10 cellular contexts compared by ENCODE assay signal in genomic region chr19:58379276-58379675, GRCh38. TPM values are rescaled to one million over a fixed set of nuclear protein-coding genes. Genes with fewer than 3 reads are reported as not detected.
DNase-seq lines count a peak whose midpoint lies in the region; ATAC-seq, FAIRE-seq and TF ChIP-seq lines count a peak whose summit lies in the region.
"Had no signal": no experiment of that assay in that cellular context is flagged by ENCODE, and none has a peak within 500 bp of the region (broad histone marks: within the 10 kb centered on the region; RNA-seq: fewer than 3 reads in every experiment).

No MANE protein-coding gene starts in this region.

- no peaks in the 10 kb centered on the region for H3K79me2 ChIP-seq in HepG2 (ENCODE audit: insufficient read depth, low read length)

- DNase-seq in right cardiac atrium: peak in 2 of 3 donors; percentile 38 to 48
- no peak for DNase-seq in Right ventricle myocardium superior
- no peak for DNase-seq in activated CD8-positive, alpha-beta T cell treated with anti-CD3 and anti-CD28 coated beads for 36 hours
- DNase-seq in HepG2 (ENCODE audit: low spot score): no peak
- DNase-seq in ureter (ENCODE audit: low spot score): peak; percentile 42
- no peak for DNase-seq in left lobe of liver (ENCODE audit: low spot score)
- DNase-seq: stimulated activated CD4-positive, alpha-beta T cell treated with anti-CD3 and anti-CD28 coated beads, Interleukin-15, amount 100 ng/mL, for 24 hours had no signal

- peaks cover 13% of the 10 kb centered on the region for H3K4me1 Mint-ChIP-seq in activated CD8-positive, alpha-beta T cell treated with anti-CD3 and anti-CD28 coated beads for 36 hours (ENCODE audit: low read depth)

- no peak for TF ChIP-seq RAD21 in HepG2 (CRISPR knock-in tag; IDR thresholded peaks at IDR 0.05)

- no peaks in the 10 kb centered on the region for H3K36me3 Mint-ChIP-seq in activated CD8-positive, alpha-beta T cell treated with anti-CD3 and anti-CD28 coated beads for 36 hours (ENCODE audit: low read depth)

- H3K36me3 ChIP-seq in HepG2 (replicated peaks in 1 of 2; ENCODE audit: control insufficient read depth in 1 of 2, insufficient read depth in 2 of 2, low read length in 2 of 2): no peaks in the 10 kb centered on the region

- H4K20me1 ChIP-seq in HepG2 (ENCODE audit: insufficient read depth, low read length): no peaks in the 10 kb centered on the region

- in situ Hi-C loops in HepG2 (cut with HindIII; ENCODE audit: extremely low pct_ligation_motif_present, low pct_unique_long_range_greater_than_20kb): no loop called here

- no TSS peak for BruUV-seq in HepG2 (replicated peaks; lab: Mats Ljungman, UMichigan)

- no peak for ATAC-seq in right cardiac atrium
- no peak for ATAC-seq in Right ventricle myocardium superior (ENCODE audit: poor library complexity)
- no peak for ATAC-seq in activated CD8-positive, alpha-beta T cell treated with anti-CD3 and anti-CD28 coated beads for 36 hours
- no peak for ATAC-seq in HepG2
- no peak for ATAC-seq in HG03108 (IDR thresholded peaks at IDR 0.05; ENCODE audit: unreplicated experiment)
- no peak for ATAC-seq in GM19452 (IDR thresholded peaks at IDR 0.05; ENCODE audit: unreplicated experiment)
- no peak for ATAC-seq in left lobe of liver

- no peaks in the 10 kb centered on the region for H3K27me3 ChIP-seq in right cardiac atrium (ENCODE audit: control insufficient read depth, insufficient read depth)
- H3K27me3 ChIP-seq in HepG2 (ENCODE audit: control insufficient read depth in 1 of 2, insufficient read depth in 2 of 2, low read length in 2 of 2): no peaks in the 10 kb centered on the region

- TF ChIP-seq EP300 in HepG2 (IDR thresholded peaks at IDR 0.05; ENCODE audit: low read depth in 2 of 2, low read length in 2 of 2) (no peak), HepG2 (CRISPR knock-in tag; IDR thresholded peaks at IDR 0.05; ENCODE audit: borderline replicate concordance) (no peak)

- no peaks in the 10 kb centered on the region for H3K9me3 Mint-ChIP-seq in activated CD8-positive, alpha-beta T cell treated with anti-CD3 and anti-CD28 coated beads for 36 hours

- H3K27ac ChIP-seq in right cardiac atrium (ENCODE audit: low read length) (no peak overlapping the region), HepG2 (ENCODE audit: extremely low read length, insufficient read depth, low read length) (no peak overlapping the region)

- no peaks in the 10 kb centered on the region for H3K27me3 Mint-ChIP-seq in activated CD8-positive, alpha-beta T cell treated with anti-CD3 and anti-CD28 coated beads for 36 hours

- peak overlapping the region; percentile 87 for H3K27ac Mint-ChIP-seq in activated CD8-positive, alpha-beta T cell treated with anti-CD3 and anti-CD28 coated beads for 36 hours

- WGBS in right cardiac atrium: 92% methylated on average over 6 of the region's 6 CpGs
- 76% methylated on average over 4 of the region's 6 CpGs for WGBS in HepG2 (ENCODE audit: low lambda C conversion rate)

- intact Hi-C loops in right cardiac atrium (cut with DNase I): no loop called here
- intact Hi-C loops in Right ventricle myocardium superior (cut with DNase I): no loop called here
- intact Hi-C loops in activated CD8-positive, alpha-beta T cell treated with anti-CD3 and anti-CD28 coated beads for 36 hours (cut with micrococcal nuclease): no loop called here
- intact Hi-C loops in HepG2 (cut with micrococcal nuclease; ENCODE audit: unreplicated experiment): no loop called here

- FAIRE-seq in HepG2 (lab: Jason Lieb, UNC): no peak
- FAIRE-seq: TTC549 had no signal

- no peak for TF ChIP-seq POLR2A in HepG2 (IDR thresholded peaks at IDR 0.05; ENCODE audit: insufficient read depth in 1 of 2, low read depth in 2 of 2, low read length in 2 of 2)

- CTCF ChIA-PET in activated CD8-positive, alpha-beta T cell treated with anti-CD3 and anti-CD28 coated beads for 36 hours (lab: Charles Lee): interaction anchor here (1.5 kb wide), 1 partner anchor 29 kb away, joined by 3 read pairs; the partner anchor contains the start of gene ZNF584
- CTCF ChIA-PET in HepG2 (lab: Yijun Ruan, JAX; ENCODE audit: low intra/inter-chr PET ratio, low total read pairs): no interaction called here

- no peak overlapping the region for H2AFZ ChIP-seq in HepG2 (ENCODE audit: low read length)

- peak overlapping the region; percentile 84 for H3K9ac ChIP-seq in HepG2 (ENCODE audit: insufficient read depth, low read depth, low read length)

- H3K4me2 ChIP-seq in HepG2 (ENCODE audit: low read depth, low read length): peak overlapping the region; percentile 100

- POLR2A ChIA-PET in activated CD8-positive, alpha-beta T cell treated with anti-CD3 and anti-CD28 coated beads for 36 hours (lab: Charles Lee): interaction anchor here (0.9 to 1.9 kb wide), 8 partner anchors 12 to 141 kb away, joined by 3 to 16 read pairs (median 4); partner anchors contain the start of genes ZBTB45 and ZNF497
- POLR2A ChIA-PET in HepG2 (lab: Yijun Ruan, JAX): interaction anchor here (0.7 to 3.7 kb wide), 4 partner anchors 17 to 140 kb away, joined by 3 to 33 read pairs (median 4); partner anchors contain the start of genes ZNF497 and ZSCAN22

- H3K4me1 ChIP-seq in right cardiac atrium (ENCODE audit: control insufficient read depth, insufficient read depth, low read length): peaks cover 3% of the 10 kb centered on the region
- peaks cover 18% of the 10 kb centered on the region for H3K4me1 ChIP-seq in HepG2 (ENCODE audit: insufficient read depth, low read length)

- H3K9me3 ChIP-seq in right cardiac atrium (ENCODE audit: control insufficient read depth, low read length) (no peaks in the 10 kb centered on the region), HepG2 (ENCODE audit: low read length) (no peaks in the 10 kb centered on the region)

- no peak overlapping the region for H3K4me3 ChIP-seq in right cardiac atrium (ENCODE audit: low read length)
- peak overlapping the region in 2 of 3 experiments; percentile 74 to 81; a peak in 3 of 6 replicates for H3K4me3 ChIP-seq in HepG2 (replicated peaks in 1 of 3; ENCODE audit: insufficient read depth in 1 of 3, low read depth in 2 of 3, low read length in 3 of 3)

- no peak for TF ChIP-seq CTCF in activated CD8-positive, alpha-beta T cell treated with anti-CD3 and anti-CD28 coated beads for 36 hours (IDR thresholded peaks at IDR 0.05)
- no peak for TF ChIP-seq CTCF in HepG2 (CRISPR knock-in tag; IDR thresholded peaks at IDR 0.05)

- H3K4me3 Mint-ChIP-seq in activated CD8-positive, alpha-beta T cell treated with anti-CD3 and anti-CD28 coated beads for 36 hours: peak overlapping the region; percentile 83

RNA-seq across cellular contexts. Expression of gene ZNF837, which starts 1.6 kb away (rescaled TPM):
- total RNA-seq in right cardiac atrium (under 1 TPM; 0.33 to 0.82 (median 0.55) TPM), Right ventricle myocardium superior (0.13 TPM), HepG2 (2016; rRNA removed; fragmentation: Illumina TruSeq; extraction: Trizol) (0.73 and 1.3 TPM in 2 replicates), ureter (3.6 TPM), left lobe of liver (2.9 TPM)
- polyA plus RNA-seq in right cardiac atrium (0.52 TPM), HepG2 (2011; rRNA removed) (0.29 and 0.69 TPM in 2 replicates)
- 1 to 10 TPM; 1.5 to 1.6 TPM for total RNA-seq in activated CD8-positive, alpha-beta T cell treated with anti-CD3 and anti-CD28 coated beads for 36 hours
- total RNA-seq in HepG2 (2016; cell fraction: cytosol; rRNA removed; fragmentation: Illumina TruSeq; extraction: Trizol; ENCODE audit: low read depth): 0.71 and 0.79 TPM in 2 replicates
- total RNA-seq in HepG2 (2016; cell fraction: insoluble cytoplasmic fraction; rRNA removed; fragmentation: Illumina TruSeq; extraction: Trizol): 0.68 and 1.8 TPM in 2 replicates
- total RNA-seq in HepG2 (2016; cell fraction: membrane; rRNA removed; fragmentation: Illumina TruSeq; extraction: Trizol): 1.5 and 2.2 TPM in 2 replicates
- total RNA-seq in HepG2 (2016; cell fraction: nucleus; rRNA removed; fragmentation: Illumina TruSeq; extraction: Trizol): 1.0 and 1.6 TPM in 2 replicates
- 0.37 and 0.87 TPM in 2 replicates for polyA plus RNA-seq in HepG2 (2011; cell fraction: cytosol; rRNA removed)
- polyA plus RNA-seq in HepG2 (2011; cell fraction: nucleus; rRNA removed): 1.6 TPM in 2 replicates
- 0.47 and 0.56 TPM in 2 replicates for polyA plus RNA-seq in HepG2 (2012)
- 0.55 and 0.72 TPM in 2 replicates for polyA plus RNA-seq in HepG2 (2016; cell fraction: cytosol; fragmentation: Illumina TruSeq; extraction: Trizol; ENCODE audit: low read depth)
- 0.70 and 0.97 TPM in 2 replicates for polyA plus RNA-seq in HepG2 (2016; cell fraction: insoluble cytoplasmic fraction; fragmentation: Illumina TruSeq; extraction: Trizol; ENCODE audit: low read depth)
- 0.61 and 0.99 TPM in 2 replicates for polyA plus RNA-seq in HepG2 (2016; cell fraction: membrane; fragmentation: Illumina TruSeq; extraction: Trizol; ENCODE audit: low read depth)
- polyA plus RNA-seq in HepG2 (2016; cell fraction: nucleus; fragmentation: Illumina TruSeq; extraction: Trizol; ENCODE audit: insufficient read depth, low read depth): 0.38 and 1.3 TPM in 2 replicates
- polyA minus RNA-seq in HepG2 (2011; rRNA and poly(A)+ RNA removed; ENCODE audit: low replicate concordance): 0.47 and 1.0 TPM in 2 replicates
- polyA minus RNA-seq in HepG2 (2011; cell fraction: cytosol; rRNA and poly(A)+ RNA removed): 0.44 and 0.69 TPM in 2 replicates
- 0.25 and 0.90 TPM in 2 replicates for polyA minus RNA-seq in HepG2 (2011; cell fraction: nucleus; rRNA and poly(A)+ RNA removed)

RNA-seq across cellular contexts. Expression of gene RPS5, which starts 7.8 kb away (rescaled TPM):
- 100 to 1,000 TPM; 513 to 681 (median 600) TPM for total RNA-seq in right cardiac atrium
- 566 TPM for polyA plus RNA-seq in right cardiac atrium
- total RNA-seq in Right ventricle myocardium superior: 481 TPM
- 1,000 to 10,000 TPM; 1,906 to 1,936 TPM for total RNA-seq in activated CD8-positive, alpha-beta T cell treated with anti-CD3 and anti-CD28 coated beads for 36 hours
- total RNA-seq in HepG2 (2016; rRNA removed; fragmentation: Illumina TruSeq; extraction: Trizol): 1,544 and 1,715 TPM in 2 replicates
- total RNA-seq in HepG2 (2016; cell fraction: cytosol; rRNA removed; fragmentation: Illumina TruSeq; extraction: Trizol; ENCODE audit: low read depth): 2,017 and 2,110 TPM in 2 replicates
- total RNA-seq in HepG2 (2016; cell fraction: insoluble cytoplasmic fraction; rRNA removed; fragmentation: Illumina TruSeq; extraction: Trizol): 1,517 and 1,921 TPM in 2 replicates
- 2,939 and 3,145 TPM in 2 replicates for total RNA-seq in HepG2 (2016; cell fraction: membrane; rRNA removed; fragmentation: Illumina TruSeq; extraction: Trizol)
- 614 and 724 TPM in 2 replicates for total RNA-seq in HepG2 (2016; cell fraction: nucleus; rRNA removed; fragmentation: Illumina TruSeq; extraction: Trizol)
- 4,145 and 4,408 TPM in 2 replicates for polyA plus RNA-seq in HepG2 (2011; rRNA removed)
- 3,539 and 5,584 TPM in 2 replicates for polyA plus RNA-seq in HepG2 (2011; cell fraction: cytosol; rRNA removed)
- polyA plus RNA-seq in HepG2 (2011; cell fraction: nucleus; rRNA removed): 1,780 and 1,928 TPM in 2 replicates
- polyA plus RNA-seq in HepG2 (2012): 1,706 and 1,819 TPM in 2 replicates
- 2,310 and 2,596 TPM in 2 replicates for polyA plus RNA-seq in HepG2 (2016; cell fraction: cytosol; fragmentation: Illumina TruSeq; extraction: Trizol; ENCODE audit: low read depth)
- 1,782 and 1,827 TPM in 2 replicates for polyA plus RNA-seq in HepG2 (2016; cell fraction: insoluble cytoplasmic fraction; fragmentation: Illumina TruSeq; extraction: Trizol; ENCODE audit: low read depth)
- polyA plus RNA-seq in HepG2 (2016; cell fraction: membrane; fragmentation: Illumina TruSeq; extraction: Trizol; ENCODE audit: low read depth): 3,073 and 3,180 TPM in 2 replicates
- polyA plus RNA-seq in HepG2 (2016; cell fraction: nucleus; fragmentation: Illumina TruSeq; extraction: Trizol; ENCODE audit: insufficient read depth, low read depth): 1,095 and 1,142 TPM in 2 replicates
- polyA minus RNA-seq in HepG2 (2011; rRNA and poly(A)+ RNA removed; ENCODE audit: low replicate concordance): 2,710 and 3,749 TPM in 2 replicates
- polyA minus RNA-seq in HepG2 (2011; cell fraction: cytosol; rRNA and poly(A)+ RNA removed): 541 and 557 TPM in 2 replicates
- polyA minus RNA-seq in HepG2 (2011; cell fraction: nucleus; rRNA and poly(A)+ RNA removed): 340 and 381 TPM in 2 replicates
- total RNA-seq in ureter: 1,165 TPM
- 311 TPM for total RNA-seq in left lobe of liver

RNA-seq across cellular contexts. Expression of gene RNF225, which starts 16.2 kb away (rescaled TPM):
- total RNA-seq in right cardiac atrium (not detected), Right ventricle myocardium superior (not detected), HepG2 (2016; rRNA removed; fragmentation: Illumina TruSeq; extraction: Trizol) (not detected in 2 replicates), ureter (1.8 TPM), left lobe of liver (not detected)
- polyA plus RNA-seq in right cardiac atrium (not detected), HepG2 (2011; rRNA removed) (not detected in 2 replicates)
- 1 to 10 TPM in 1 of 2 experiments, under 1 TPM in 1; 0.81 to 1.1 TPM for total RNA-seq in activated CD8-positive, alpha-beta T cell treated with anti-CD3 and anti-CD28 coated beads for 36 hours
- total RNA-seq in HepG2 (2016; cell fraction: cytosol; rRNA removed; fragmentation: Illumina TruSeq; extraction: Trizol; ENCODE audit: low read depth): not detected in 2 replicates
- total RNA-seq in HepG2 (2016; cell fraction: insoluble cytoplasmic fraction; rRNA removed; fragmentation: Illumina TruSeq; extraction: Trizol): not detected in 2 replicates
- not detected in 2 replicates for total RNA-seq in HepG2 (2016; cell fraction: membrane; rRNA removed; fragmentation: Illumina TruSeq; extraction: Trizol)
- not detected in 2 replicates for total RNA-seq in HepG2 (2016; cell fraction: nucleus; rRNA removed; fragmentation: Illumina TruSeq; extraction: Trizol)
- not detected in 2 replicates for polyA plus RNA-seq in HepG2 (2011; cell fraction: cytosol; rRNA removed)
- 0.57 and 1.5 TPM in 2 replicates for polyA plus RNA-seq in HepG2 (2011; cell fraction: nucleus; rRNA removed)
- not detected in 2 replicates for polyA plus RNA-seq in HepG2 (2012)
- polyA plus RNA-seq in HepG2 (2016; cell fraction: cytosol; fragmentation: Illumina TruSeq; extraction: Trizol; ENCODE audit: low read depth): not detected in 2 replicates
- polyA plus RNA-seq in HepG2 (2016; cell fraction: insoluble cytoplasmic fraction; fragmentation: Illumina TruSeq; extraction: Trizol; ENCODE audit: low read depth): not detected in 2 replicates
- not detected in 2 replicates for polyA plus RNA-seq in HepG2 (2016; cell fraction: membrane; fragmentation: Illumina TruSeq; extraction: Trizol; ENCODE audit: low read depth)
- not detected in 2 replicates for polyA plus RNA-seq in HepG2 (2016; cell fraction: nucleus; fragmentation: Illumina TruSeq; extraction: Trizol; ENCODE audit: insufficient read depth, low read depth)
- polyA minus RNA-seq in HepG2 (2011; rRNA and poly(A)+ RNA removed; ENCODE audit: low replicate concordance): 0.80 TPM in 1 of 2 replicates, not detected in the other
- not detected in 2 replicates for polyA minus RNA-seq in HepG2 (2011; cell fraction: cytosol; rRNA and poly(A)+ RNA removed)
- polyA minus RNA-seq in HepG2 (2011; cell fraction: nucleus; rRNA and poly(A)+ RNA removed): 1.5 and 2.4 TPM in 2 replicates

RNA-seq across cellular contexts. Expression of gene ZNF497, which starts 16.7 kb away (rescaled TPM):
- total RNA-seq in right cardiac atrium (1 to 10 TPM in 1 of 4 donors, under 1 TPM in 3; 0.33 to 1.1 (median 0.47) TPM), Right ventricle myocardium superior (0.30 TPM), HepG2 (2016; rRNA removed; fragmentation: Illumina TruSeq; extraction: Trizol) (1.1 and 1.9 TPM in 2 replicates), ureter (1.6 TPM), left lobe of liver (2.4 TPM)
- polyA plus RNA-seq in right cardiac atrium (0.27 TPM), HepG2 (2011; rRNA removed) (1.5 and 1.8 TPM in 2 replicates)
- 1 to 10 TPM; 1.3 to 1.6 TPM for total RNA-seq in activated CD8-positive, alpha-beta T cell treated with anti-CD3 and anti-CD28 coated beads for 36 hours
- total RNA-seq in HepG2 (2016; cell fraction: cytosol; rRNA removed; fragmentation: Illumina TruSeq; extraction: Trizol; ENCODE audit: low read depth): 0.10 and 0.53 TPM in 2 replicates
- 1.4 and 1.9 TPM in 2 replicates for total RNA-seq in HepG2 (2016; cell fraction: insoluble cytoplasmic fraction; rRNA removed; fragmentation: Illumina TruSeq; extraction: Trizol)
- 0.76 and 0.77 TPM in 2 replicates for total RNA-seq in HepG2 (2016; cell fraction: membrane; rRNA removed; fragmentation: Illumina TruSeq; extraction: Trizol)
- total RNA-seq in HepG2 (2016; cell fraction: nucleus; rRNA removed; fragmentation: Illumina TruSeq; extraction: Trizol): 1.4 and 2.1 TPM in 2 replicates
- polyA plus RNA-seq in HepG2 (2011; cell fraction: cytosol; rRNA removed): 0.74 and 1.2 TPM in 2 replicates
- polyA plus RNA-seq in HepG2 (2011; cell fraction: nucleus; rRNA removed): 9.3 and 11.8 TPM in 2 replicates
- 0.83 and 1.1 TPM in 2 replicates for polyA plus RNA-seq in HepG2 (2012)
- polyA plus RNA-seq in HepG2 (2016; cell fraction: cytosol; fragmentation: Illumina TruSeq; extraction: Trizol; ENCODE audit: low read depth): 0.10 and 0.16 TPM in 2 replicates
- polyA plus RNA-seq in HepG2 (2016; cell fraction: insoluble cytoplasmic fraction; fragmentation: Illumina TruSeq; extraction: Trizol; ENCODE audit: low read depth): 0.84 and 1.1 TPM in 2 replicates
- 0.37 and 0.49 TPM in 2 replicates for polyA plus RNA-seq in HepG2 (2016; cell fraction: membrane; fragmentation: Illumina TruSeq; extraction: Trizol; ENCODE audit: low read depth)
- 3.8 and 4.5 TPM in 2 replicates for polyA plus RNA-seq in HepG2 (2016; cell fraction: nucleus; fragmentation: Illumina TruSeq; extraction: Trizol; ENCODE audit: insufficient read depth, low read depth)
- 3.8 and 4.0 TPM in 2 replicates for polyA minus RNA-seq in HepG2 (2011; rRNA and poly(A)+ RNA removed; ENCODE audit: low replicate concordance)
- polyA minus RNA-seq in HepG2 (2011; cell fraction: cytosol; rRNA and poly(A)+ RNA removed): 0.40 and 0.79 TPM in 2 replicates
- 2.7 and 3.0 TPM in 2 replicates for polyA minus RNA-seq in HepG2 (2011; cell fraction: nucleus; rRNA and poly(A)+ RNA removed)

RNA-seq across cellular contexts. Expression of gene A1BG, which starts 26.0 kb away (rescaled TPM):
- 10 to 100 TPM; 21.0 to 36.0 (median 28.6) TPM for total RNA-seq in right cardiac atrium
- 32.6 TPM for polyA plus RNA-seq in right cardiac atrium
- 4.1 TPM for total RNA-seq in Right ventricle myocardium superior
- total RNA-seq in activated CD8-positive, alpha-beta T cell treated with anti-CD3 and anti-CD28 coated beads for 36 hours: 10 to 100 TPM; 35.2 to 36.2 TPM
- 15.1 and 41.4 TPM in 2 replicates for total RNA-seq in HepG2 (2016; rRNA removed; fragmentation: Illumina TruSeq; extraction: Trizol)
- total RNA-seq in HepG2 (2016; cell fraction: cytosol; rRNA removed; fragmentation: Illumina TruSeq; extraction: Trizol; ENCODE audit: low read depth): 4.8 and 5.3 TPM in 2 replicates
- 10.3 and 47.9 TPM in 2 replicates for total RNA-seq in HepG2 (2016; cell fraction: insoluble cytoplasmic fraction; rRNA removed; fragmentation: Illumina TruSeq; extraction: Trizol)
- total RNA-seq in HepG2 (2016; cell fraction: membrane; rRNA removed; fragmentation: Illumina TruSeq; extraction: Trizol): 6.5 and 6.7 TPM in 2 replicates
- 31.7 and 39.4 TPM in 2 replicates for total RNA-seq in HepG2 (2016; cell fraction: nucleus; rRNA removed; fragmentation: Illumina TruSeq; extraction: Trizol)
- 14.7 and 49.8 TPM in 2 replicates for polyA plus RNA-seq in HepG2 (2011; rRNA removed)
- polyA plus RNA-seq in HepG2 (2011; cell fraction: cytosol; rRNA removed): 18.1 and 24.4 TPM in 2 replicates
- polyA plus RNA-seq in HepG2 (2011; cell fraction: nucleus; rRNA removed): 63.3 and 113 TPM in 2 replicates
- 59.9 and 62.4 TPM in 2 replicates for polyA plus RNA-seq in HepG2 (2012)
- 4.3 and 5.6 TPM in 2 replicates for polyA plus RNA-seq in HepG2 (2016; cell fraction: cytosol; fragmentation: Illumina TruSeq; extraction: Trizol; ENCODE audit: low read depth)
- 11.3 and 14.4 TPM in 2 replicates for polyA plus RNA-seq in HepG2 (2016; cell fraction: insoluble cytoplasmic fraction; fragmentation: Illumina TruSeq; extraction: Trizol; ENCODE audit: low read depth)
- 4.0 and 4.9 TPM in 2 replicates for polyA plus RNA-seq in HepG2 (2016; cell fraction: membrane; fragmentation: Illumina TruSeq; extraction: Trizol; ENCODE audit: low read depth)
- 43.5 and 59.5 TPM in 2 replicates for polyA plus RNA-seq in HepG2 (2016; cell fraction: nucleus; fragmentation: Illumina TruSeq; extraction: Trizol; ENCODE audit: insufficient read depth, low read depth)
- 0.23 and 15.3 TPM in 2 replicates for polyA minus RNA-seq in HepG2 (2011; rRNA and poly(A)+ RNA removed; ENCODE audit: low replicate concordance)
- 3.8 and 9.5 TPM in 2 replicates for polyA minus RNA-seq in HepG2 (2011; cell fraction: cytosol; rRNA and poly(A)+ RNA removed)
- polyA minus RNA-seq in HepG2 (2011; cell fraction: nucleus; rRNA and poly(A)+ RNA removed): 6.4 and 10.7 TPM in 2 replicates
- total RNA-seq in ureter: 10.7 TPM
- total RNA-seq in left lobe of liver: 1,433 TPM

Comparison
In these comparisons a context has a peak if more than half of its experiments do, and no peak if none do; other contexts are left out.
1. DNase-seq: peak in right cardiac atrium (2 of 3) and ureter (single experiment); none in Right ventricle myocardium superior (single experiment), activated CD8-positive, alpha-beta T cell treated with anti-CD3 and anti-CD28 coated beads for 36 hours (single experiment), HepG2 (single experiment) and left lobe of liver (single experiment).